In genomic region chr9:42852570-42852969, GRCh38 we compare ENCODE assay signal across 8 cellular contexts.
DNase-seq lines count a peak whose midpoint lies in the region; ATAC-seq, FAIRE-seq and TF ChIP-seq lines count a peak whose summit lies in the region.
"Not testable (repeated sequence)": the region's sequence is repeated elsewhere in the genome, so short reads cannot be mapped to it uniquely, and the experiment has no call there.

No MANE protein-coding gene starts in this region.

- H2BK12ac ChIP-seq in trophoblast cell (ENCODE audit: low read length): not testable (repeated sequence)

- in situ Hi-C loops in GM23248 (cut with MboI): not testable (repeated sequence)

- intact Hi-C loops in dorsolateral prefrontal cortex (cut with DNase I); lower leg skin (cut with DNase I; ENCODE audit: low total_unique reads): not testable (repeated sequence)

- H3K23ac ChIP-seq in trophoblast cell (ENCODE audit: low read length): not testable (repeated sequence)

- H3K27me3 Mint-ChIP-seq in activated T-cell treated with anti-CD3 and anti-CD28 coated beads, Interleukin-2, amount 50 U/mL, for 72 hours (ENCODE audit: low read depth): not testable (repeated sequence)

- peak overlapping the region; percentile 76 for H3K27ac Mint-ChIP-seq in activated T-cell treated with anti-CD3 and anti-CD28 coated beads, Interleukin-2, amount 50 U/mL, for 72 hours

- TF ChIP-seq RAD21 in A549 (conservative IDR thresholded peaks at IDR 0.05 in 1 of 2, IDR thresholded peaks at IDR 0.05 in 1 of 2): not testable (repeated sequence)

- not testable (repeated sequence) for H3K4ac ChIP-seq in trophoblast cell (ENCODE audit: low read depth, low read length)

- H3K4me3 Mint-ChIP-seq in activated T-cell treated with anti-CD3 and anti-CD28 coated beads, Interleukin-2, amount 50 U/mL, for 72 hours: peak overlapping the region; percentile 79 to 89

- ATAC-seq in A549; activated T-cell treated with anti-CD3 and anti-CD28 coated beads, Interleukin-2, amount 50 U/mL, for 72 hours (replicated peaks in 1 of 2): not testable (repeated sequence)

- POLR2A ChIA-PET in A549 (lab: Yijun Ruan, JAX): not testable (repeated sequence)

- H3K79me1 ChIP-seq in trophoblast cell (ENCODE audit: low read length): not testable (repeated sequence)

- H3K9me3 Mint-ChIP-seq in activated T-cell treated with anti-CD3 and anti-CD28 coated beads, Interleukin-2, amount 50 U/mL, for 72 hours: not testable (repeated sequence)

- not testable (repeated sequence) for H3K79me2 ChIP-seq in GM23248 (ENCODE audit: insufficient read depth); hepatocyte; trophoblast cell (ENCODE audit: control insufficient read depth, insufficient read depth, low read length, poor library complexity)

- not testable (repeated sequence) for H4K8ac ChIP-seq in trophoblast cell (ENCODE audit: low read depth, low read length)

- not testable (repeated sequence) for H3K9me2 ChIP-seq in GM23248 (ENCODE audit: insufficient read depth); hepatocyte (replicated peaks; ENCODE audit: insufficient read depth)

- not testable (repeated sequence) for H3K14ac ChIP-seq in trophoblast cell (ENCODE audit: low read length)

- H3K4me3 ChIP-seq in A549 (peak overlapping the region; percentile 38; the same call in 2 of the 3 replicates), GM23248 (peak overlapping the region; percentile 63), dorsolateral prefrontal cortex (peak overlapping the region in 49 of 59 donors; percentile 4 to 64 (median 45)), lower leg skin (ENCODE audit: low read depth, poor library complexity, severe bottlenecking) (peak overlapping the region; percentile 20), trophoblast cell (ENCODE audit: low read depth, low read length) (peak overlapping the region; percentile 62)
- not testable (repeated sequence) for H3K4me3 ChIP-seq in hepatocyte

- H3K4me2 ChIP-seq in A549 (peak overlapping the region; percentile 88), GM23248 (ENCODE audit: unreplicated experiment) (peak overlapping the region; percentile 48), hepatocyte (peak overlapping the region; percentile 73), trophoblast cell (ENCODE audit: low read length) (peak overlapping the region; percentile 60)

- H3K9me3 ChIP-seq in A549; GM23248 (ENCODE audit: low read depth); hepatocyte (ENCODE audit: low read depth); trophoblast cell (ENCODE audit: insufficient read depth, low read depth, low read length): not testable (repeated sequence)

- not testable (repeated sequence) for H3K4me1 ChIP-seq in A549; GM23248 (ENCODE audit: insufficient read depth); hepatocyte (ENCODE audit: insufficient read depth); trophoblast cell (ENCODE audit: control insufficient read depth in 1 of 2, insufficient read depth in 2 of 2, low read length in 2 of 2)

- not testable (repeated sequence) for H3K36me3 Mint-ChIP-seq in activated T-cell treated with anti-CD3 and anti-CD28 coated beads, Interleukin-2, amount 50 U/mL, for 72 hours (ENCODE audit: insufficient read depth in 2 of 2)

- DNase-seq in A549 (ENCODE audit: low read depth in 1 of 2, low spot score in 1 of 2); lower leg skin (ENCODE audit: low spot score in 2 of 2): not testable (repeated sequence)
- DNase-seq in GM23248 (peak; percentile 7), NCI-H748 (lab: John Stamatoyannopoulos, UW; ENCODE audit: unreplicated experiment) (peak; percentile 3), dorsolateral prefrontal cortex (peak in 4 of 10 donors; percentile 12 to 41 (median 28)), hepatocyte (ENCODE audit: low spot score) (peak; percentile 4), trophoblast cell (peak in 1 of 2 donors; percentile 0)
- DNase-seq in activated T-cell treated with anti-CD3 and anti-CD28 coated beads, Interleukin-2, amount 50 U/mL, for 72 hours: peak in 1 of 2 donors; percentile 17

- H4K12ac ChIP-seq in trophoblast cell (ENCODE audit: low read depth, low read length): not testable (repeated sequence)

- H3K27ac ChIP-seq in A549; GM23248; hepatocyte; trophoblast cell (ENCODE audit: low read depth, low read length): not testable (repeated sequence)
- peak overlapping the region in 2 of 59 donors; percentile 42 to 46 for H3K27ac ChIP-seq in dorsolateral prefrontal cortex

- H3K4me1 Mint-ChIP-seq in activated T-cell treated with anti-CD3 and anti-CD28 coated beads, Interleukin-2, amount 50 U/mL, for 72 hours (ENCODE audit: low read depth): not testable (repeated sequence)

- not testable (repeated sequence) for TF ChIP-seq EP300 in A549 (IDR thresholded peaks at IDR 0.05)

- CTCF ChIA-PET in A549 (lab: Yijun Ruan, JAX): not testable (repeated sequence)

- not testable (repeated sequence) for H3K9ac ChIP-seq in GM23248; trophoblast cell (ENCODE audit: low read length)

- no CpG with 5 or more reads among the region's 30 CpGs for WGBS in A549 (ENCODE audit: missing lambda C conversion rate)
- 2 to 5% methylated on average over 16 to 30 of the region's 30 CpGs for WGBS in GM23248 (ENCODE audit: low coverage in 1 of 2, low lambda C conversion rate in 2 of 2, missing lambda C conversion rate in 2 of 2), 2 experiments
- WGBS in hepatocyte (ENCODE audit: low lambda C conversion rate, missing lambda C conversion rate): 78% methylated on average over 18 of the region's 30 CpGs
- 1 to 19% methylated on average over 12 to 13 of the region's 30 CpGs for WGBS in lower leg skin, 2 donors
- WGBS in trophoblast cell (ENCODE audit: extremely low coverage, insufficient coverage, insufficient read length): no CpG with 5 or more reads among the region's 30 CpGs

- not testable (repeated sequence) for FAIRE-seq in A549 (lab: Jason Lieb, UNC)

- TF ChIP-seq POLR2A in A549 (IDR thresholded peaks at IDR 0.05; ENCODE audit: low read length); lower leg skin (IDR thresholded peaks at IDR 0.05): not testable (repeated sequence)

- not testable (repeated sequence) for H2BK5ac ChIP-seq in trophoblast cell (ENCODE audit: low read depth, low read length, poor library complexity)

- H4K91ac ChIP-seq in trophoblast cell (ENCODE audit: low read depth, low read length): not testable (repeated sequence)

- TF ChIP-seq CTCF in A549 (IDR thresholded peaks at IDR 0.05); dorsolateral prefrontal cortex (IDR thresholded peaks at IDR 0.05 in 54 of 56, conservative IDR thresholded peaks at IDR 0.05 in 2 of 56; ENCODE audit: low read depth in 1 of 56, partially characterized antibody in 56 of 56); hepatocyte (IDR thresholded peaks at IDR 0.05; ENCODE audit: poor library complexity); lower leg skin (IDR thresholded peaks at IDR 0.05): not testable (repeated sequence)

- H3F3A ChIP-seq in GM23248 (ENCODE audit: insufficient read depth): not testable (repeated sequence)

- H3K36me3 ChIP-seq in GM23248 (ENCODE audit: low read depth); hepatocyte (replicated peaks; ENCODE audit: insufficient read depth, low read depth); trophoblast cell (ENCODE audit: control insufficient read depth in 1 of 2, insufficient read depth in 2 of 2, low read length in 2 of 2): not testable (repeated sequence)

- not testable (repeated sequence) for H3K27me3 ChIP-seq in GM23248 (replicated peaks; ENCODE audit: insufficient read depth); dorsolateral prefrontal cortex; hepatocyte; trophoblast cell (ENCODE audit: insufficient read depth, low read length)

- not testable (repeated sequence) for H2AK5ac ChIP-seq in trophoblast cell (ENCODE audit: low read length)

- peak overlapping the region; percentile 56 for H2AFZ ChIP-seq in GM23248
- H2AFZ ChIP-seq in hepatocyte; trophoblast cell (ENCODE audit: insufficient read depth, low read length, poor library complexity): not testable (repeated sequence)

- not testable (repeated sequence) for H3K18ac ChIP-seq in trophoblast cell (ENCODE audit: low read length)

- not testable (repeated sequence) for H4K20me1 ChIP-seq in GM23248 (ENCODE audit: insufficient read depth); hepatocyte (ENCODE audit: insufficient read depth, poor library complexity, severe bottlenecking)

- H2BK120ac ChIP-seq in trophoblast cell (ENCODE audit: insufficient read depth, low read length, poor library complexity): not testable (repeated sequence)
